In genomic region chr2:150391779-150392178, GRCh38 we compare ENCODE assay signal across 27 cellular contexts.
DNase-seq lines count a peak whose midpoint lies in the region; ATAC-seq and TF ChIP-seq lines count a peak whose summit lies in the region.
"Had no signal": no experiment of that assay in that cellular context is flagged by ENCODE, and none has a peak within 500 bp of the region (broad histone marks: within the 10 kb centered on the region; RNA-seq: fewer than 3 reads in every experiment).

No MANE protein-coding gene starts in this region.

- H3K4me1 Mint-ChIP-seq in nephron: peaks cover 19% of the 10 kb centered on the region
- H3K4me1 Mint-ChIP-seq: CD8-positive, alpha-beta memory T cell; natural killer cell had no signal

- ATAC-seq in GM21786 (IDR thresholded peaks at IDR 0.05; ENCODE audit: unreplicated experiment) (peak; percentile 53), lower lobe of right lung (no peak)
- ATAC-seq: activated CD8-positive, alpha-beta T cell treated with anti-CD3 and anti-CD28 coated beads for 36 hours; natural killer cell had no signal

- H3K4me2 ChIP-seq in KMS-11: peak overlapping the region; percentile 64

- no peaks in the 10 kb centered on the region for H3K36me3 ChIP-seq in KMS-11 (ENCODE audit: insufficient read depth)
- no peaks in the 10 kb centered on the region for H3K36me3 ChIP-seq in lower lobe of right lung
- H3K36me3 ChIP-seq in right atrium auricular region: no peaks in the 10 kb centered on the region
- H3K36me3 ChIP-seq: MG63, sigmoid colon, upper lobe of left lung had no signal

- peak overlapping the region; percentile 25; the same call in 1 of the 2 replicates for H3K27ac ChIP-seq in KMS-11
- H3K27ac ChIP-seq in lower lobe of right lung: no peak overlapping the region
- no peak overlapping the region for H3K27ac ChIP-seq in right atrium auricular region
- H3K27ac ChIP-seq: parathyroid adenoma, sigmoid colon, upper lobe of left lung had no signal

- peaks cover 30% of the 10 kb centered on the region for H3K4me1 ChIP-seq in KMS-11 (ENCODE audit: low read depth, poor library complexity, severe bottlenecking)
- no peaks in the 10 kb centered on the region for H3K4me1 ChIP-seq in lower lobe of right lung
- no peaks in the 10 kb centered on the region for H3K4me1 ChIP-seq in right atrium auricular region
- H3K4me1 ChIP-seq: parathyroid adenoma, upper lobe of left lung had no signal

- H3K27me3 ChIP-seq in KMS-11 (ENCODE audit: insufficient read depth, low read depth): no peaks in the 10 kb centered on the region
- H3K27me3 ChIP-seq in lower lobe of right lung (ENCODE audit: low read depth): no peaks in the 10 kb centered on the region
- H3K27me3 ChIP-seq in right atrium auricular region: no peaks in the 10 kb centered on the region
- H3K27me3 ChIP-seq: MG63, sigmoid colon, upper lobe of left lung had no signal

- H2AFZ ChIP-seq in KMS-11 (ENCODE audit: low read depth): peak overlapping the region; percentile 36; the same call in 1 of the 2 replicates
- H2AFZ ChIP-seq: parathyroid adenoma had no signal

- no peaks in the 10 kb centered on the region for H3K36me3 Mint-ChIP-seq in nephron (ENCODE audit: low read depth)
- H3K36me3 Mint-ChIP-seq: CD8-positive, alpha-beta memory T cell had no signal

- TF ChIP-seq CTCF in KMS-11 (conservative IDR thresholded peaks at IDR 0.05; ENCODE audit: low read depth, low read length) (no peak), nephron (IDR thresholded peaks at IDR 0.05; ENCODE audit: unreplicated experiment in 3 of 3) (no peak), lower lobe of right lung (IDR thresholded peaks at IDR 0.05) (no peak), right atrium auricular region (IDR thresholded peaks at IDR 0.05) (no peak)

- DNase-seq in NCI-H2171 treated with DMSO at 0.1 percent for 48 hours (lab: John Stamatoyannopoulos, UW) (peak; percentile 6), NCI-H2171 (lab: John Stamatoyannopoulos, UW) (no peak), activated T-cell treated with anti-CD3 and anti-CD28 coated beads for 4 hours (no peak), lower lobe of right lung (no peak), right atrium auricular region (ENCODE audit: low spot score) (no peak)
- DNase-seq: 8988T; activated CD4-positive, CD25-positive, alpha-beta regulatory T cell; activated CD8-positive, alpha-beta T cell treated with anti-CD3 and anti-CD28 coated beads for 36 hours; activated naive CD4-positive, alpha-beta T cell; activated T-cell treated with anti-CD3 and anti-CD28 coated beads, Interleukin-2, amount 50 U/mL, for 24 hours; CD8-positive, alpha-beta memory T cell; central memory CD4-positive, alpha-beta T cell; DMS153; HCEC 1CT; MG63; natural killer cell; NCI-H226; NCI-H82; OCI-M1; sigmoid colon; stimulated activated CD8-positive, alpha-beta memory T cell treated with anti-CD3 and anti-CD28 coated beads, Interleukin-4, amount 100 ng/mL, for 48 hours; T1000; upper lobe of left lung had no signal

- H3K9me3 ChIP-seq in lower lobe of right lung: no peaks in the 10 kb centered on the region
- H3K9me3 ChIP-seq in right atrium auricular region: no peaks in the 10 kb centered on the region
- H3K9me3 ChIP-seq: MG63, sigmoid colon, upper lobe of left lung had no signal

- intact Hi-C loops in lower lobe of right lung (cut with DNase I): no loop called here

- H3K27ac Mint-ChIP-seq in nephron: peak overlapping the region in 2 of 3 experiments; percentile 16 to 62
- H3K27ac Mint-ChIP-seq: activated CD8-positive, alpha-beta T cell treated with anti-CD3 and anti-CD28 coated beads for 36 hours; activated T-cell treated with anti-CD3 and anti-CD28 coated beads, Interleukin-2, amount 50 U/mL, for 24 hours; CD8-positive, alpha-beta memory T cell; natural killer cell had no signal

- peaks cover 10% of the 10 kb centered on the region for H3K9me3 Mint-ChIP-seq in nephron
- H3K9me3 Mint-ChIP-seq: activated CD8-positive, alpha-beta T cell treated with anti-CD3 and anti-CD28 coated beads for 36 hours; activated T-cell treated with anti-CD3 and anti-CD28 coated beads, Interleukin-2, amount 50 U/mL, for 24 hours had no signal

- H4K20me1 ChIP-seq in KMS-11 (ENCODE audit: insufficient read depth): no peaks in the 10 kb centered on the region

- H3K9ac ChIP-seq in KMS-11: no peak overlapping the region
- H3K9ac ChIP-seq: parathyroid adenoma had no signal

- no peaks in the 10 kb centered on the region for H3K79me2 ChIP-seq in KMS-11 (ENCODE audit: insufficient read depth, low read depth)
- H3K79me2 ChIP-seq: parathyroid adenoma had no signal

- H3K4me3 Mint-ChIP-seq in nephron: no peak overlapping the region
- H3K4me3 Mint-ChIP-seq: activated CD8-positive, alpha-beta T cell treated with anti-CD3 and anti-CD28 coated beads for 36 hours; activated T-cell treated with anti-CD3 and anti-CD28 coated beads, Interleukin-2, amount 50 U/mL, for 24 hours; CD8-positive, alpha-beta memory T cell; natural killer cell had no signal

- H3K27me3 Mint-ChIP-seq in nephron (ENCODE audit: low read depth): no peaks in the 10 kb centered on the region
- H3K27me3 Mint-ChIP-seq: activated CD8-positive, alpha-beta T cell treated with anti-CD3 and anti-CD28 coated beads for 36 hours; activated T-cell treated with anti-CD3 and anti-CD28 coated beads, Interleukin-2, amount 50 U/mL, for 24 hours; CD8-positive, alpha-beta memory T cell had no signal

- H3K4me3 ChIP-seq in KMS-11 (IDR thresholded peaks at IDR 0.05; ENCODE audit: insufficient read depth, low read depth, low read length) (no peak overlapping the region), lower lobe of right lung (no peak overlapping the region), right atrium auricular region (no peak overlapping the region)
- H3K4me3 ChIP-seq: MG63, sigmoid colon, upper lobe of left lung had no signal
